19 cellular contexts compared by ENCODE assay signal in the genomic region with DNA sequence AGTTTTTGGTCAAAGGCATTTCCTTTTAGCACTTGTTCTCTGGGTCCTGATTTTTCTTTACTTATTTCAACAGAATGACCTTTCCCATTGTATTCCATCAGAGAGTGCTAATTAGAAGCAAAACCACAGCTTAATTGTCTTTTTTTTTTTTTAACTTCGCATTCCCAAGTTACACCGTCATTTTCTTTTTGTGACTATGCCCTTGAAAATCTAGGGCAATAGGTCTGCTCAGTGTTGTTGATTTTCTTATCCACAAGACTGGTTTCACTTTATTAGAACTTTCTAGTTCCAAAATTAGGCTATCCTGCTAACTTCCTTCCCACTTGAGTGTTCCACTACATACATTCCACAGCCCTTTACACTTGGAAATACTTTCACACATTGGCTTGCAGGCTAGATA. TPM values are rescaled to one million over a fixed set of nuclear protein-coding genes. Genes with fewer than 3 reads are reported as not detected.
DNase-seq lines count a peak whose midpoint lies in the region; ATAC-seq and TF ChIP-seq lines count a peak whose summit lies in the region.
"Had no signal": no experiment of that assay in that cellular context is flagged by ENCODE, and none has a peak within 500 bp of the region (broad histone marks: within the 10 kb centered on the region; RNA-seq: fewer than 3 reads in every experiment).

No MANE protein-coding gene starts in this region.

- H3K4me2 ChIP-seq in mesendoderm (ENCODE audit: low read length) = no peak overlapping the region
- H3K4me2 ChIP-seq: A549 had no signal

- H3K27me3 ChIP-seq in mesendoderm (ENCODE audit: insufficient read depth, low read length, poor library complexity) (no peaks in the 10 kb centered on the region), tibial artery (no peaks in the 10 kb centered on the region)
- H3K27me3 ChIP-seq in CD8-positive, alpha-beta T cell (ENCODE audit: insufficient read depth, low read length) = no peaks in the 10 kb centered on the region
- H3K27me3 ChIP-seq: pancreas, transverse colon had no signal

- H2AK5ac ChIP-seq in mesendoderm (ENCODE audit: low read length) = no peak overlapping the region

- H3K27ac Mint-ChIP-seq in activated T-cell treated with anti-CD3 and anti-CD28 coated beads, Interleukin-2, amount 50 U/mL, for 24 hours = peak overlapping the region; percentile 41
- H3K27ac Mint-ChIP-seq in CD8-positive, alpha-beta T cell = no peak overlapping the region
- H3K27ac Mint-ChIP-seq: activated naive CD4-positive, alpha-beta T cell treated with anti-CD3 and anti-CD28 coated beads, Interleukin-2, amount 50 U/mL, for 72 hours; CD4-positive, alpha-beta T cell had no signal

- TF ChIP-seq CTCF in coronary artery (IDR thresholded peaks at IDR 0.05) (no peak), tibial artery (IDR thresholded peaks at IDR 0.05) (no peak)
- no peak for TF ChIP-seq CTCF in CD8-positive, alpha-beta T cell (IDR thresholded peaks at IDR 0.05)

- no peak overlapping the region for H3K4ac ChIP-seq in mesendoderm (ENCODE audit: low read depth, low read length)

- no peak overlapping the region for H2BK15ac ChIP-seq in mesendoderm (replicated peaks; ENCODE audit: low read depth)

- no peak overlapping the region for H3K18ac ChIP-seq in mesendoderm (ENCODE audit: low read length)

- H3K4me3 Mint-ChIP-seq in activated T-cell treated with anti-CD3 and anti-CD28 coated beads, Interleukin-2, amount 50 U/mL, for 24 hours = no peak overlapping the region
- H3K4me3 Mint-ChIP-seq in CD8-positive, alpha-beta T cell = no peak overlapping the region
- H3K4me3 Mint-ChIP-seq: CD4-positive, alpha-beta T cell; central memory CD8-positive, alpha-beta T cell had no signal

- H3K56ac ChIP-seq in mesendoderm (ENCODE audit: low read length) = no peak overlapping the region

- intact Hi-C loops in tibial artery (cut with DNase I; ENCODE audit: low total_unique reads) = no loop called here
- intact Hi-C loops in CD8-positive, alpha-beta T cell (cut with DNase I, micrococcal nuclease) = no loop called here

- H3K27ac ChIP-seq in coronary artery (peak overlapping the region; percentile 70 to 73), mesendoderm (ENCODE audit: low read depth, low read length) (peak overlapping the region; percentile 73), tibial artery (peak overlapping the region; percentile 63 to 73)
- H3K27ac ChIP-seq in CD8-positive, alpha-beta T cell (ENCODE audit: low read depth, low read length) = no peak overlapping the region
- H3K27ac ChIP-seq: A549, transverse colon had no signal

- no peaks in the 10 kb centered on the region for H3K79me2 ChIP-seq in mesendoderm (ENCODE audit: control insufficient read depth, insufficient read depth, low read length)

- H3K9me3 ChIP-seq in tibial artery = no peaks in the 10 kb centered on the region
- no peaks in the 10 kb centered on the region for H3K9me3 ChIP-seq in CD8-positive, alpha-beta T cell (ENCODE audit: low read length)
- H3K9me3 ChIP-seq: A549, pancreas, transverse colon had no signal

- H4K8ac ChIP-seq in mesendoderm (ENCODE audit: low read depth, low read length) = no peak overlapping the region

- peaks cover 2% of the 10 kb centered on the region for H3K4me1 ChIP-seq in mesendoderm (ENCODE audit: control insufficient read depth, low read depth, low read length)
- H3K4me1 ChIP-seq in tibial artery = peaks cover 0 to 30% (median 14%) of the 10 kb centered on the region in 4 donors
- no peaks in the 10 kb centered on the region for H3K4me1 ChIP-seq in CD8-positive, alpha-beta T cell (ENCODE audit: insufficient read depth, low read length)
- H3K4me1 ChIP-seq: transverse colon had no signal

- no peaks in the 10 kb centered on the region for H3K79me1 ChIP-seq in mesendoderm (ENCODE audit: low read length)

- CTCF ChIA-PET in CD8-positive, alpha-beta T cell (lab: Charles Lee) = no interaction called here

- H2BK5ac ChIP-seq in mesendoderm (ENCODE audit: low read length) = no peak overlapping the region

- no peak overlapping the region for H3K23ac ChIP-seq in mesendoderm (ENCODE audit: low read length)

- no peak for DNase-seq in activated T-cell treated with anti-CD3 and anti-CD28 coated beads, Interleukin-2, amount 50 U/mL, for 24 hours
- no peak for DNase-seq in activated T-cell treated with anti-CD3 and anti-CD28 coated beads, Interleukin-2, amount 50 U/mL, for 1 hour
- DNase-seq in coronary artery (ENCODE audit: low spot score) (no peak), mesendoderm (peak; percentile 88), tibial artery (no peak), DMS 273 (lab: John Stamatoyannopoulos, UW; ENCODE audit: unreplicated experiment) (no peak)
- no peak for DNase-seq in CD8-positive, alpha-beta T cell
- DNase-seq: CD4-positive, alpha-beta T cell; effector memory CD4-positive, alpha-beta T cell; left cardiac atrium; NCI-H1436; NCI-H2171; pancreas; small intestine; transverse colon had no signal

- H3K36me3 ChIP-seq in mesendoderm (ENCODE audit: control insufficient read depth, insufficient read depth, low read length) (no peaks in the 10 kb centered on the region), tibial artery (no peaks in the 10 kb centered on the region)
- H3K36me3 ChIP-seq in CD8-positive, alpha-beta T cell (ENCODE audit: insufficient read depth, low read length) = no peaks in the 10 kb centered on the region
- H3K36me3 ChIP-seq: pancreas, transverse colon had no signal

- no CpG with 5 or more reads among the region's 2 CpGs for WGBS in mesendoderm (ENCODE audit: extremely low coverage, insufficient coverage, low lambda C conversion rate)

- no peak overlapping the region for H3K9ac ChIP-seq in mesendoderm (ENCODE audit: low read length)

- POLR2A ChIA-PET in CD8-positive, alpha-beta T cell (lab: Charles Lee) = no interaction called here

- ATAC-seq in HG03460 (IDR thresholded peaks at IDR 0.05; ENCODE audit: unreplicated experiment) = no peak
- ATAC-seq in CD8-positive, alpha-beta T cell = no peak

- H2BK120ac ChIP-seq in mesendoderm (ENCODE audit: low read depth, low read length) = no peak overlapping the region

- peaks cover 20% of the 10 kb centered on the region for H3K4me1 Mint-ChIP-seq in activated T-cell treated with anti-CD3 and anti-CD28 coated beads, Interleukin-2, amount 50 U/mL, for 24 hours (ENCODE audit: low read depth)
- H3K4me1 Mint-ChIP-seq in CD8-positive, alpha-beta T cell (ENCODE audit: low read depth) = peaks cover 3% of the 10 kb centered on the region
- H3K4me1 Mint-ChIP-seq: central memory CD8-positive, alpha-beta T cell had no signal

- no peaks in the 10 kb centered on the region for H3K27me3 Mint-ChIP-seq in activated T-cell treated with anti-CD3 and anti-CD28 coated beads, Interleukin-2, amount 50 U/mL, for 24 hours
- H3K27me3 Mint-ChIP-seq in CD8-positive, alpha-beta T cell (ENCODE audit: low read depth) = no peaks in the 10 kb centered on the region
- H3K27me3 Mint-ChIP-seq: CD4-positive, alpha-beta T cell; central memory CD8-positive, alpha-beta T cell had no signal

- H3K4me3 ChIP-seq in coronary artery (no peak overlapping the region), mesendoderm (ENCODE audit: low read length) (no peak overlapping the region), tibial artery (peak overlapping the region in 1 of 2 donors; percentile 18)
- no peak overlapping the region for H3K4me3 ChIP-seq in CD8-positive, alpha-beta T cell (ENCODE audit: low read depth, low read length)
- H3K4me3 ChIP-seq: A549, pancreas, transverse colon had no signal

- no peaks in the 10 kb centered on the region for H3K36me3 Mint-ChIP-seq in activated T-cell treated with anti-CD3 and anti-CD28 coated beads, Interleukin-2, amount 50 U/mL, for 24 hours (ENCODE audit: low read depth)
- H3K36me3 Mint-ChIP-seq in CD8-positive, alpha-beta T cell = no peaks in the 10 kb centered on the region
- H3K36me3 Mint-ChIP-seq: activated naive CD4-positive, alpha-beta T cell treated with anti-CD3 and anti-CD28 coated beads, Interleukin-2, amount 50 U/mL, for 72 hours had no signal

- no peaks in the 10 kb centered on the region for H3K9me3 Mint-ChIP-seq in activated T-cell treated with anti-CD3 and anti-CD28 coated beads, Interleukin-2, amount 50 U/mL, for 24 hours
- H3K9me3 Mint-ChIP-seq in CD8-positive, alpha-beta T cell = no peaks in the 10 kb centered on the region
- H3K9me3 Mint-ChIP-seq: activated naive CD4-positive, alpha-beta T cell treated with anti-CD3 and anti-CD28 coated beads, Interleukin-2, amount 50 U/mL, for 72 hours; CD4-positive, alpha-beta T cell; central memory CD8-positive, alpha-beta T cell had no signal

- no peak overlapping the region for H4K5ac ChIP-seq in mesendoderm (ENCODE audit: low read length)

RNA-seq across cellular contexts. Expression of a gene that starts 18.7 kb away (rescaled TPM):
- polyA plus RNA-seq in mesendoderm (2013, experiment 1 of 2) = 16.0 TPM
- polyA plus RNA-seq in mesendoderm (2013, experiment 2 of 2) = 16.0 TPM
- total RNA-seq in CD8-positive, alpha-beta T cell = 10 to 100 TPM; 20.0 to 25.1 TPM

RNA-seq across cellular contexts. Expression of a gene that starts 56.5 kb away (rescaled TPM):
- polyA plus RNA-seq in mesendoderm (2013, experiment 1 of 2) = 445 TPM
- 448 TPM for polyA plus RNA-seq in mesendoderm (2013, experiment 2 of 2)
- 100 to 1,000 TPM; 115 to 123 TPM for total RNA-seq in CD8-positive, alpha-beta T cell
